In genomic region chr17:75634376-75634740, GRCh38 we compare ENCODE assay signal across 9 cellular contexts. TPM values are rescaled to one million over a fixed set of nuclear protein-coding genes. Genes with fewer than 3 reads are reported as not detected.
DNase-seq lines count a peak whose midpoint lies in the region; ATAC-seq, FAIRE-seq and TF ChIP-seq lines count a peak whose summit lies in the region.
"Had no signal": no experiment of that assay in that cellular context is flagged by ENCODE, and none has a peak within 500 bp of the region (broad histone marks: within the 10 kb centered on the region; RNA-seq: fewer than 3 reads in every experiment).

No MANE protein-coding gene starts in this region.

- no peaks in the 10 kb centered on the region for H3K36me3 Mint-ChIP-seq in activated T-helper 1 cell treated with anti-CD3 and anti-CD28 coated beads, Interleukin-12 subunit alpha, Interleukin-12 subunit beta, Interleukin-2, Interleukin-4 antibody, amounts not matched to agents 30 ng/mL and 10 ng/mL and 1 ng/mL, durations not matched to agents 14 hours and 24 hours and 36 hours (ENCODE audit: low read depth)

- 83% methylated on average over 6 of the region's 9 CpGs for WGBS in HepG2 (ENCODE audit: low lambda C conversion rate)
- no CpG with 5 or more reads among the region's 9 CpGs for WGBS in right lobe of liver (ENCODE audit: insufficient coverage, low coverage, low lambda C conversion rate, missing lambda C conversion rate)
- 89 to 90% methylated on average over 9 of the region's 9 CpGs for WGBS in aorta, 2 donors

- no peak for TF ChIP-seq RAD21 in HepG2 (CRISPR knock-in tag; IDR thresholded peaks at IDR 0.05)

- H3K27me3 Mint-ChIP-seq in activated T-helper 1 cell treated with anti-CD3 and anti-CD28 coated beads, Interleukin-12 subunit alpha, Interleukin-12 subunit beta, Interleukin-2, Interleukin-4 antibody, amounts not matched to agents 30 ng/mL and 10 ng/mL and 1 ng/mL, durations not matched to agents 14 hours and 24 hours and 36 hours (ENCODE audit: insufficient read depth): no peaks in the 10 kb centered on the region

- CTCF ChIA-PET in HepG2 (lab: Yijun Ruan, JAX; ENCODE audit: low intra/inter-chr PET ratio, low total read pairs): interaction anchor here (0.7 to 5.1 kb wide), 7 partner anchors 8 to 208 kb away, joined by 3 to 102 read pairs (median 3); a partner anchor contains a TSS

- BruUV-seq in HepG2 (replicated peaks; lab: Mats Ljungman, UMichigan): no TSS peak

- H3K36me3 ChIP-seq in HepG2 (replicated peaks in 1 of 2; ENCODE audit: control insufficient read depth in 1 of 2, insufficient read depth in 2 of 2, low read length in 2 of 2): peaks cover 17 to 28% of the 10 kb centered on the region in 2 experiments; a peak in 4 of 5 replicates
- no peaks in the 10 kb centered on the region for H3K36me3 ChIP-seq in right lobe of liver
- H3K36me3 ChIP-seq in fibroblast of lung (ENCODE audit: control insufficient read depth, insufficient read depth, low read length): no peaks in the 10 kb centered on the region
- no peaks in the 10 kb centered on the region for H3K36me3 ChIP-seq in osteoblast (ENCODE audit: insufficient read depth, low read length)
- H3K36me3 ChIP-seq in aorta (ENCODE audit: control insufficient read depth in 1 of 2, insufficient read depth in 2 of 2, low read length in 1 of 2): no peaks in the 10 kb centered on the region

- H3K4me1 ChIP-seq in HepG2 (ENCODE audit: insufficient read depth, low read length) (peaks cover 19% of the 10 kb centered on the region), right lobe of liver (peaks cover 0 to 19% (median 7%) of the 10 kb centered on the region in 4 donors), fibroblast of lung (ENCODE audit: control insufficient read depth, extremely low read depth, insufficient read depth, low read length) (peaks cover 14% of the 10 kb centered on the region), osteoblast (ENCODE audit: insufficient read depth, low read length) (peaks cover 14% of the 10 kb centered on the region), aorta (ENCODE audit: control insufficient read depth in 1 of 2, insufficient read depth in 2 of 2, low read length in 2 of 2) (no peaks in the 10 kb centered on the region)

- no peaks in the 10 kb centered on the region for H3K4me1 Mint-ChIP-seq in activated T-helper 1 cell treated with anti-CD3 and anti-CD28 coated beads, Interleukin-12 subunit alpha, Interleukin-12 subunit beta, Interleukin-2, Interleukin-4 antibody, amounts not matched to agents 30 ng/mL and 10 ng/mL and 1 ng/mL, durations not matched to agents 14 hours and 24 hours and 36 hours (ENCODE audit: low read depth)

- no peak for FAIRE-seq in HepG2 (lab: Jason Lieb, UNC)

- H3K4me2 ChIP-seq in HepG2 (ENCODE audit: low read depth, low read length) (peak overlapping the region; percentile 76), fibroblast of lung (ENCODE audit: extremely low read depth, insufficient read depth, low read length) (peak overlapping the region; percentile 40), osteoblast (ENCODE audit: insufficient read depth, low read length) (peak overlapping the region; percentile 71)

- TF ChIP-seq POLR2A in HepG2 (IDR thresholded peaks at IDR 0.05; ENCODE audit: insufficient read depth in 1 of 2, low read depth in 2 of 2, low read length in 2 of 2) (no peak), right lobe of liver (IDR thresholded peaks at IDR 0.05) (no peak)

- no peaks in the 10 kb centered on the region for H3K9me3 Mint-ChIP-seq in activated T-helper 1 cell treated with anti-CD3 and anti-CD28 coated beads, Interleukin-12 subunit alpha, Interleukin-12 subunit beta, Interleukin-2, Interleukin-4 antibody, amounts not matched to agents 30 ng/mL and 10 ng/mL and 1 ng/mL, durations not matched to agents 14 hours and 24 hours and 36 hours

- TF ChIP-seq EP300 in HepG2 (IDR thresholded peaks at IDR 0.05; ENCODE audit: low read depth in 2 of 2, low read length in 2 of 2) (no peak), HepG2 (CRISPR knock-in tag; IDR thresholded peaks at IDR 0.05; ENCODE audit: borderline replicate concordance) (no peak)

- H3K27ac Mint-ChIP-seq in activated T-helper 1 cell treated with anti-CD3 and anti-CD28 coated beads, Interleukin-12 subunit alpha, Interleukin-12 subunit beta, Interleukin-2, Interleukin-4 antibody, amounts not matched to agents 30 ng/mL and 10 ng/mL and 1 ng/mL, durations not matched to agents 14 hours and 24 hours and 36 hours: no peak overlapping the region

- H3K4me3 Mint-ChIP-seq in activated T-helper 1 cell treated with anti-CD3 and anti-CD28 coated beads, Interleukin-12 subunit alpha, Interleukin-12 subunit beta, Interleukin-2, Interleukin-4 antibody, amounts not matched to agents 30 ng/mL and 10 ng/mL and 1 ng/mL, durations not matched to agents 14 hours and 24 hours and 36 hours: no peak overlapping the region

- in situ Hi-C loops in HepG2 (cut with HindIII; ENCODE audit: extremely low pct_ligation_motif_present, low pct_unique_long_range_greater_than_20kb): no loop called here

- H3K27me3 ChIP-seq in HepG2 (ENCODE audit: control insufficient read depth in 1 of 2, insufficient read depth in 2 of 2, low read length in 2 of 2) (no peaks in the 10 kb centered on the region), right lobe of liver (no peaks in the 10 kb centered on the region), fibroblast of lung (ENCODE audit: control insufficient read depth, insufficient read depth, low read length) (no peaks in the 10 kb centered on the region), osteoblast (ENCODE audit: insufficient read depth, low read length) (no peaks in the 10 kb centered on the region), aorta (ENCODE audit: control insufficient read depth in 1 of 2, insufficient read depth in 2 of 2, low read length in 1 of 2) (no peaks in the 10 kb centered on the region)

- peaks cover 4% of the 10 kb centered on the region; the same call in 1 of the 2 replicates for H4K20me1 ChIP-seq in HepG2 (ENCODE audit: insufficient read depth, low read length)
- H4K20me1 ChIP-seq in fibroblast of lung (ENCODE audit: control insufficient read depth, extremely low read depth, insufficient read depth, low read length): no peaks in the 10 kb centered on the region
- H4K20me1 ChIP-seq in osteoblast (ENCODE audit: insufficient read depth, low read length): peaks cover 11% of the 10 kb centered on the region

- DNase-seq in HepG2 (ENCODE audit: low spot score): no peak
- no peak for DNase-seq in right lobe of liver
- DNase-seq in fibroblast of lung (ENCODE audit: low read depth in 2 of 2): no peak
- peak; percentile 79 for DNase-seq in osteoblast (ENCODE audit: insufficient read length, low spot score, missing footprints)
- DNase-seq in aorta: no peak
- DNase-seq in activated T-helper 1 cell treated with anti-CD3 and anti-CD28 coated beads, Interleukin-12 subunit alpha, Interleukin-12 subunit beta, Interleukin-2, Interleukin-4 antibody, amounts not matched to agents 30 ng/mL and 10 ng/mL and 1 ng/mL, durations not matched to agents 14 hours and 24 hours and 36 hours (ENCODE audit: low spot score): no peak
- DNase-seq in activated CD4-positive, alpha-beta T cell treated with anti-CD3 and anti-CD28 coated beads for 48 hours: no peak
- no peak for DNase-seq in HK-2 (ENCODE audit: unreplicated experiment)

- H3K9me3 ChIP-seq in HepG2 (ENCODE audit: low read length) (no peaks in the 10 kb centered on the region), right lobe of liver (no peaks in the 10 kb centered on the region), fibroblast of lung (ENCODE audit: control insufficient read depth, insufficient read depth, low read depth, low read length) (no peaks in the 10 kb centered on the region), osteoblast (ENCODE audit: low read depth, low read length) (no peaks in the 10 kb centered on the region), aorta (ENCODE audit: control insufficient read depth, low read length) (no peaks in the 10 kb centered on the region)

- ATAC-seq in HepG2 (no peak), right lobe of liver (no peak), aorta (ENCODE audit: low FRiP score) (no peak)

- intact Hi-C loops in HepG2 (cut with micrococcal nuclease; ENCODE audit: unreplicated experiment) (no loop called here), right lobe of liver (cut with DNase I) (no loop called here), aorta (cut with DNase I) (no loop called here)
- intact Hi-C loops in activated T-helper 1 cell treated with anti-CD3 and anti-CD28 coated beads, Interleukin-12 subunit alpha, Interleukin-12 subunit beta, Interleukin-2, Interleukin-4 antibody, amounts not matched to agents 30 ng/mL and 10 ng/mL and 1 ng/mL, durations not matched to agents 14 hours and 24 hours and 36 hours (cut with micrococcal nuclease): no loop called here

- TF ChIP-seq CTCF in HepG2 (CRISPR knock-in tag; IDR thresholded peaks at IDR 0.05): no peak
- TF ChIP-seq CTCF in right lobe of liver (IDR thresholded peaks at IDR 0.05): no peak
- no peak for TF ChIP-seq CTCF in fibroblast of lung (conservative IDR thresholded peaks at IDR 0.05 in 1 of 2, IDR thresholded peaks at IDR 0.05 in 1 of 2; ENCODE audit: low read depth in 1 of 2, low read length in 2 of 2)
- no peak for TF ChIP-seq CTCF in osteoblast (IDR thresholded peaks at IDR 0.05; ENCODE audit: extremely low read depth, low read depth, low read length)

- H2AFZ ChIP-seq in HepG2 (ENCODE audit: low read length) (no peak overlapping the region), fibroblast of lung (ENCODE audit: low read length) (no peak overlapping the region), osteoblast (ENCODE audit: low read length) (no peak overlapping the region)

- POLR2A ChIA-PET in HepG2 (lab: Yijun Ruan, JAX): interaction anchor here (0.7 to 2.1 kb wide), 8 partner anchors 11 to 130 kb away, joined by 3 to 28 read pairs (median 7); partner anchors contain the start of genes RECQL5 and SAP30BP

- H3K4me3 ChIP-seq in HepG2 (replicated peaks in 1 of 3; ENCODE audit: insufficient read depth in 1 of 3, low read depth in 2 of 3, low read length in 3 of 3) (no peak overlapping the region), right lobe of liver (no peak overlapping the region), fibroblast of lung (replicated peaks in 1 of 4; ENCODE audit: control extremely low read depth in 1 of 4, insufficient read depth in 1 of 4, low read depth in 3 of 4, low read length in 4 of 4) (no peak overlapping the region), osteoblast (ENCODE audit: insufficient read depth, low read length) (no peak overlapping the region), aorta (ENCODE audit: low read length in 2 of 2) (no peak overlapping the region)

- H3K9ac ChIP-seq in HepG2 (ENCODE audit: insufficient read depth, low read depth, low read length): no peak overlapping the region
- H3K9ac ChIP-seq in fibroblast of lung (ENCODE audit: insufficient read depth, low read length): no peak overlapping the region

- H3K27ac ChIP-seq in HepG2 (ENCODE audit: extremely low read length, insufficient read depth, low read length) (peak overlapping the region; percentile 50), right lobe of liver (peak overlapping the region in 1 of 3 donors; percentile 18), fibroblast of lung (ENCODE audit: insufficient read depth, low read length) (peak overlapping the region; percentile 73), osteoblast (ENCODE audit: low read depth, low read length) (peak overlapping the region; percentile 78), aorta (ENCODE audit: low read depth in 1 of 2, low read length in 2 of 2) (no peak overlapping the region)

- no peaks in the 10 kb centered on the region for H3K79me2 ChIP-seq in HepG2 (ENCODE audit: insufficient read depth, low read length)
- H3K79me2 ChIP-seq in fibroblast of lung (ENCODE audit: control insufficient read depth, insufficient read depth, low read length): no peaks in the 10 kb centered on the region
- H3K79me2 ChIP-seq in osteoblast (ENCODE audit: insufficient read depth, low read length): no peaks in the 10 kb centered on the region

RNA-seq across cellular contexts. Expression of gene SMIM5, which starts 1.1 kb away (rescaled TPM):
- total RNA-seq in HepG2 (2016; rRNA removed; fragmentation: Illumina TruSeq; extraction: Trizol) (not detected in 2 replicates), right lobe of liver (under 1 TPM in 5 of 6 experiments, not detected in 1; 0.06 to 0.78 (median 0.29) TPM), fibroblast of lung (under 0.01 and 0.17 TPM in 2 replicates), osteoblast (under 0.01 TPM in 1 of 2 replicates, not detected in the other), aorta (1 to 10 TPM in 1 of 2 donors, under 1 TPM in 1; 0.23 to 1.2 TPM)
- not detected in 2 replicates for total RNA-seq in HepG2 (2016; cell fraction: cytosol; rRNA removed; fragmentation: Illumina TruSeq; extraction: Trizol; ENCODE audit: low read depth)
- 0.09 TPM in 1 of 2 replicates, not detected in the other for total RNA-seq in HepG2 (2016; cell fraction: insoluble cytoplasmic fraction; rRNA removed; fragmentation: Illumina TruSeq; extraction: Trizol)
- total RNA-seq in HepG2 (2016; cell fraction: membrane; rRNA removed; fragmentation: Illumina TruSeq; extraction: Trizol): not detected in 2 replicates
- not detected in 2 replicates for total RNA-seq in HepG2 (2016; cell fraction: nucleus; rRNA removed; fragmentation: Illumina TruSeq; extraction: Trizol)
- polyA plus RNA-seq in HepG2 (2011; rRNA removed) (0.05 TPM in 1 of 2 replicates, not detected in the other), fibroblast of lung (0.05 TPM in 1 of 2 replicates, not detected in the other), aorta (1 to 10 TPM in 1 of 2 donors, under 1 TPM in 1; 0.05 to 2.1 TPM)
- 0.05 TPM in 1 of 2 replicates, not detected in the other for polyA plus RNA-seq in HepG2 (2011; cell fraction: cytosol; rRNA removed)
- 0.35 and 0.80 TPM in 2 replicates for polyA plus RNA-seq in HepG2 (2011; cell fraction: nucleus; rRNA removed)
- 0.20 and 0.48 TPM in 2 replicates for polyA plus RNA-seq in HepG2 (2012)
- not detected in 2 replicates for polyA plus RNA-seq in HepG2 (2016; cell fraction: cytosol; fragmentation: Illumina TruSeq; extraction: Trizol; ENCODE audit: low read depth)
- polyA plus RNA-seq in HepG2 (2016; cell fraction: insoluble cytoplasmic fraction; fragmentation: Illumina TruSeq; extraction: Trizol; ENCODE audit: low read depth): 0.14 TPM in 1 of 2 replicates, not detected in the other
- polyA plus RNA-seq in HepG2 (2016; cell fraction: membrane; fragmentation: Illumina TruSeq; extraction: Trizol; ENCODE audit: low read depth): not detected in 2 replicates
- polyA plus RNA-seq in HepG2 (2016; cell fraction: nucleus; fragmentation: Illumina TruSeq; extraction: Trizol; ENCODE audit: insufficient read depth, low read depth): not detected in 2 replicates
- not detected in 2 replicates for polyA minus RNA-seq in HepG2 (2011; rRNA and poly(A)+ RNA removed; ENCODE audit: low replicate concordance)
- not detected in 2 replicates for polyA minus RNA-seq in HepG2 (2011; cell fraction: cytosol; rRNA and poly(A)+ RNA removed)
- polyA minus RNA-seq in HepG2 (2011; cell fraction: nucleus; rRNA and poly(A)+ RNA removed): 0.26 TPM in 1 of 2 replicates, not detected in the other
- polyA plus RNA-seq in fibroblast of lung (2012): 0.10 TPM in 1 of 2 replicates, not detected in the other
- not detected in 2 replicates for polyA minus RNA-seq in fibroblast of lung (ENCODE audit: low replicate concordance)
- 0.05 TPM in 1 of 2 replicates, not detected in the other for total RNA-seq in activated T-helper 1 cell treated with anti-CD3 and anti-CD28 coated beads, Interleukin-12 subunit alpha, Interleukin-12 subunit beta, Interleukin-2, Interleukin-4 antibody, amounts not matched to agents 30 ng/mL and 10 ng/mL and 1 ng/mL, durations not matched to agents 14 hours and 24 hours and 36 hours
- total RNA-seq: pulmonary artery endothelial cell had no signal

RNA-seq across cellular contexts. Expression of gene RECQL5, which starts 32.6 kb away (rescaled TPM):
- total RNA-seq in HepG2 (2016; rRNA removed; fragmentation: Illumina TruSeq; extraction: Trizol): 17.8 and 32.0 TPM in 2 replicates
- total RNA-seq in HepG2 (2016; cell fraction: cytosol; rRNA removed; fragmentation: Illumina TruSeq; extraction: Trizol; ENCODE audit: low read depth): 38.8 and 39.2 TPM in 2 replicates
- total RNA-seq in HepG2 (2016; cell fraction: insoluble cytoplasmic fraction; rRNA removed; fragmentation: Illumina TruSeq; extraction: Trizol): 17.8 and 31.1 TPM in 2 replicates
- 9.2 and 11.3 TPM in 2 replicates for total RNA-seq in HepG2 (2016; cell fraction: membrane; rRNA removed; fragmentation: Illumina TruSeq; extraction: Trizol)
- total RNA-seq in HepG2 (2016; cell fraction: nucleus; rRNA removed; fragmentation: Illumina TruSeq; extraction: Trizol): 41.9 and 45.5 TPM in 2 replicates
- polyA plus RNA-seq in HepG2 (2011; rRNA removed): 27.7 and 33.4 TPM in 2 replicates
- 8.7 and 11.9 TPM in 2 replicates for polyA plus RNA-seq in HepG2 (2011; cell fraction: cytosol; rRNA removed)
- polyA plus RNA-seq in HepG2 (2011; cell fraction: nucleus; rRNA removed): 256 and 300 TPM in 2 replicates
- 38.2 and 41.9 TPM in 2 replicates for polyA plus RNA-seq in HepG2 (2012)
- 1.7 and 1.9 TPM in 2 replicates for polyA plus RNA-seq in HepG2 (2016; cell fraction: cytosol; fragmentation: Illumina TruSeq; extraction: Trizol; ENCODE audit: low read depth)
- polyA plus RNA-seq in HepG2 (2016; cell fraction: insoluble cytoplasmic fraction; fragmentation: Illumina TruSeq; extraction: Trizol; ENCODE audit: low read depth): 12.2 and 17.3 TPM in 2 replicates
- polyA plus RNA-seq in HepG2 (2016; cell fraction: membrane; fragmentation: Illumina TruSeq; extraction: Trizol; ENCODE audit: low read depth): 3.6 and 4.1 TPM in 2 replicates
- polyA plus RNA-seq in HepG2 (2016; cell fraction: nucleus; fragmentation: Illumina TruSeq; extraction: Trizol; ENCODE audit: insufficient read depth, low read depth): 112 and 116 TPM in 2 replicates
- polyA minus RNA-seq in HepG2 (2011; rRNA and poly(A)+ RNA removed; ENCODE audit: low replicate concordance): 51.0 and 71.9 TPM in 2 replicates
- 15.1 and 15.3 TPM in 2 replicates for polyA minus RNA-seq in HepG2 (2011; cell fraction: cytosol; rRNA and poly(A)+ RNA removed)
- polyA minus RNA-seq in HepG2 (2011; cell fraction: nucleus; rRNA and poly(A)+ RNA removed): 69.1 and 72.6 TPM in 2 replicates
- total RNA-seq in right lobe of liver: 10 to 100 TPM; 13.5 to 24.8 (median 18.4) TPM
- total RNA-seq in fibroblast of lung: 18.5 and 26.3 TPM in 2 replicates
- polyA plus RNA-seq in fibroblast of lung: 8.4 and 9.9 TPM in 2 replicates
- polyA plus RNA-seq in fibroblast of lung (2012): 7.7 and 11.5 TPM in 2 replicates
- 29.8 and 33.3 TPM in 2 replicates for polyA minus RNA-seq in fibroblast of lung (ENCODE audit: low replicate concordance)
- total RNA-seq in osteoblast: 17.7 and 24.5 TPM in 2 replicates
- total RNA-seq in aorta: 10 to 100 TPM; 11.4 to 26.1 TPM
- 10 to 100 TPM in 1 of 2 donors, 1 to 10 TPM in 1; 3.3 to 40.6 TPM for polyA plus RNA-seq in aorta
- 29.9 and 34.1 TPM in 2 replicates for total RNA-seq in activated T-helper 1 cell treated with anti-CD3 and anti-CD28 coated beads, Interleukin-12 subunit alpha, Interleukin-12 subunit beta, Interleukin-2, Interleukin-4 antibody, amounts not matched to agents 30 ng/mL and 10 ng/mL and 1 ng/mL, durations not matched to agents 14 hours and 24 hours and 36 hours

RNA-seq across cellular contexts. Expression of gene SAP30BP, which starts 32.8 kb away (rescaled TPM):
- total RNA-seq in HepG2 (2016; rRNA removed; fragmentation: Illumina TruSeq; extraction: Trizol) (99.4 and 109 TPM in 2 replicates), right lobe of liver (10 to 100 TPM; 24.0 to 36.0 (median 27.0) TPM), fibroblast of lung (40.6 and 43.9 TPM in 2 replicates), osteoblast (48.1 and 60.7 TPM in 2 replicates), aorta (10 to 100 TPM; 72.6 to 78.6 TPM)
- 35.7 and 41.2 TPM in 2 replicates for total RNA-seq in HepG2 (2016; cell fraction: cytosol; rRNA removed; fragmentation: Illumina TruSeq; extraction: Trizol; ENCODE audit: low read depth)
- total RNA-seq in HepG2 (2016; cell fraction: insoluble cytoplasmic fraction; rRNA removed; fragmentation: Illumina TruSeq; extraction: Trizol): 105 and 112 TPM in 2 replicates
- total RNA-seq in HepG2 (2016; cell fraction: membrane; rRNA removed; fragmentation: Illumina TruSeq; extraction: Trizol): 35.1 and 45.2 TPM in 2 replicates
- total RNA-seq in HepG2 (2016; cell fraction: nucleus; rRNA removed; fragmentation: Illumina TruSeq; extraction: Trizol): 76.4 and 82.2 TPM in 2 replicates
- polyA plus RNA-seq in HepG2 (2011; rRNA removed) (67.7 and 80.1 TPM in 2 replicates), fibroblast of lung (61.0 and 84.5 TPM in 2 replicates), aorta (100 to 1,000 TPM in 1 of 2 donors, 10 to 100 TPM in 1; 43.3 to 127 TPM)
- 59.4 and 67.4 TPM in 2 replicates for polyA plus RNA-seq in HepG2 (2011; cell fraction: cytosol; rRNA removed)
- 191 and 218 TPM in 2 replicates for polyA plus RNA-seq in HepG2 (2011; cell fraction: nucleus; rRNA removed)
- 57.3 and 65.0 TPM in 2 replicates for polyA plus RNA-seq in HepG2 (2012)
- 20.2 and 20.5 TPM in 2 replicates for polyA plus RNA-seq in HepG2 (2016; cell fraction: cytosol; fragmentation: Illumina TruSeq; extraction: Trizol; ENCODE audit: low read depth)
- polyA plus RNA-seq in HepG2 (2016; cell fraction: insoluble cytoplasmic fraction; fragmentation: Illumina TruSeq; extraction: Trizol; ENCODE audit: low read depth): 110 and 119 TPM in 2 replicates
- 27.8 and 32.7 TPM in 2 replicates for polyA plus RNA-seq in HepG2 (2016; cell fraction: membrane; fragmentation: Illumina TruSeq; extraction: Trizol; ENCODE audit: low read depth)
- polyA plus RNA-seq in HepG2 (2016; cell fraction: nucleus; fragmentation: Illumina TruSeq; extraction: Trizol; ENCODE audit: insufficient read depth, low read depth): 131 and 143 TPM in 2 replicates
- polyA minus RNA-seq in HepG2 (2011; rRNA and poly(A)+ RNA removed; ENCODE audit: low replicate concordance): 42.3 and 45.2 TPM in 2 replicates
- polyA minus RNA-seq in HepG2 (2011; cell fraction: cytosol; rRNA and poly(A)+ RNA removed): 17.6 and 28.8 TPM in 2 replicates
- polyA minus RNA-seq in HepG2 (2011; cell fraction: nucleus; rRNA and poly(A)+ RNA removed): 90.4 and 101 TPM in 2 replicates
- polyA plus RNA-seq in fibroblast of lung (2012): 63.7 and 84.5 TPM in 2 replicates
- polyA minus RNA-seq in fibroblast of lung (ENCODE audit: low replicate concordance): 49.4 and 52.1 TPM in 2 replicates
- total RNA-seq in activated T-helper 1 cell treated with anti-CD3 and anti-CD28 coated beads, Interleukin-12 subunit alpha, Interleukin-12 subunit beta, Interleukin-2, Interleukin-4 antibody, amounts not matched to agents 30 ng/mL and 10 ng/mL and 1 ng/mL, durations not matched to agents 14 hours and 24 hours and 36 hours: 113 and 117 TPM in 2 replicates

RNA-seq across cellular contexts. Expression of gene MYO15B, which starts 46.8 kb away (rescaled TPM):
- total RNA-seq in HepG2 (2016; rRNA removed; fragmentation: Illumina TruSeq; extraction: Trizol) (1.9 and 2.8 TPM in 2 replicates), right lobe of liver (100 to 1,000 TPM in 1 of 6 experiments, 10 to 100 TPM in 5; 26.4 to 104 (median 52.9) TPM), fibroblast of lung (4.6 and 14.4 TPM in 2 replicates), osteoblast (0.88 and 1.4 TPM in 2 replicates), aorta (100 to 1,000 TPM; 113 to 279 TPM)
- total RNA-seq in HepG2 (2016; cell fraction: cytosol; rRNA removed; fragmentation: Illumina TruSeq; extraction: Trizol; ENCODE audit: low read depth): 0.61 and 0.79 TPM in 2 replicates
- 1.1 and 2.7 TPM in 2 replicates for total RNA-seq in HepG2 (2016; cell fraction: insoluble cytoplasmic fraction; rRNA removed; fragmentation: Illumina TruSeq; extraction: Trizol)
- 0.83 and 1.2 TPM in 2 replicates for total RNA-seq in HepG2 (2016; cell fraction: membrane; rRNA removed; fragmentation: Illumina TruSeq; extraction: Trizol)
- total RNA-seq in HepG2 (2016; cell fraction: nucleus; rRNA removed; fragmentation: Illumina TruSeq; extraction: Trizol): 3.0 and 3.8 TPM in 2 replicates
- polyA plus RNA-seq in HepG2 (2011; rRNA removed) (8.1 and 11.2 TPM in 2 replicates), fibroblast of lung (0.17 and 0.49 TPM in 2 replicates), aorta (100 to 1,000 TPM; 125 to 151 TPM)
- 1.6 and 2.5 TPM in 2 replicates for polyA plus RNA-seq in HepG2 (2011; cell fraction: cytosol; rRNA removed)
- polyA plus RNA-seq in HepG2 (2011; cell fraction: nucleus; rRNA removed): 122 and 144 TPM in 2 replicates
- polyA plus RNA-seq in HepG2 (2012): 9.5 and 12.7 TPM in 2 replicates
- polyA plus RNA-seq in HepG2 (2016; cell fraction: cytosol; fragmentation: Illumina TruSeq; extraction: Trizol; ENCODE audit: low read depth): 0.53 and 1.00 TPM in 2 replicates
- polyA plus RNA-seq in HepG2 (2016; cell fraction: insoluble cytoplasmic fraction; fragmentation: Illumina TruSeq; extraction: Trizol; ENCODE audit: low read depth): 0.63 and 1.4 TPM in 2 replicates
- polyA plus RNA-seq in HepG2 (2016; cell fraction: membrane; fragmentation: Illumina TruSeq; extraction: Trizol; ENCODE audit: low read depth): 0.49 and 0.86 TPM in 2 replicates
- 12.0 and 13.6 TPM in 2 replicates for polyA plus RNA-seq in HepG2 (2016; cell fraction: nucleus; fragmentation: Illumina TruSeq; extraction: Trizol; ENCODE audit: insufficient read depth, low read depth)
- 7.2 and 13.2 TPM in 2 replicates for polyA minus RNA-seq in HepG2 (2011; rRNA and poly(A)+ RNA removed; ENCODE audit: low replicate concordance)
- 3.0 and 6.8 TPM in 2 replicates for polyA minus RNA-seq in HepG2 (2011; cell fraction: cytosol; rRNA and poly(A)+ RNA removed)
- 16.5 and 25.7 TPM in 2 replicates for polyA minus RNA-seq in HepG2 (2011; cell fraction: nucleus; rRNA and poly(A)+ RNA removed)
- polyA plus RNA-seq in fibroblast of lung (2012): 0.37 and 0.43 TPM in 2 replicates
- 1.9 TPM in 1 of 2 replicates, not detected in the other for polyA minus RNA-seq in fibroblast of lung (ENCODE audit: low replicate concordance)
- total RNA-seq in activated T-helper 1 cell treated with anti-CD3 and anti-CD28 coated beads, Interleukin-12 subunit alpha, Interleukin-12 subunit beta, Interleukin-2, Interleukin-4 antibody, amounts not matched to agents 30 ng/mL and 10 ng/mL and 1 ng/mL, durations not matched to agents 14 hours and 24 hours and 36 hours: 16.2 and 18.1 TPM in 2 replicates

Comparison
In these comparisons a context has a peak if more than half of its experiments do, and no peak if none do; other contexts are left out.
1. H3K27ac ChIP-seq: peak in HepG2 (single experiment), fibroblast of lung (single experiment) and osteoblast (single experiment); none in aorta (0 of 2).
2. Peak in every context shown above with its lines, with median percentiles within 50 percentile points of each other: H3K4me2 ChIP-seq.